In the genomic region with DNA sequence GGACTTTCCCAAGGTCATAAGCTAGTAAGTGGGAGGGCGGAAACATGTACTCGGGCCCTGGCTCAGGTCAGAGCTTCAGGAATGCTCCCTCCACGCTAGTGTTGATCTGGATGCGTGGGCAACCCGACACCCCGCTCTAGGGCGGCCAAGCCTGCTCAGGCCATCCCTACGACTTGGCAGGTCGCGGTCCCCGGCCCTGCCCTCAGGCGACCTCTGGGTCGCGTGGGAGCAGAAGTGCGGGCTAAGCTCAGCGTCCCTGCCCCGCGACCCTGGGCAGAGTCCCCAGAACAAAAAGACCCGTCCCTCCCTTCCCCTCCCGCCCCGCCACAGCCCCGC, we compare ENCODE assay signal across 8 cellular contexts. TPM values are rescaled to one million over a fixed set of nuclear protein-coding genes. Genes with fewer than 3 reads are reported as not detected.
A peak's percentile ranks its signal among the peaks of the same experiment; 100 is the strongest.
DNase-seq lines count a peak whose midpoint lies in the region; ATAC-seq and TF ChIP-seq lines count a peak whose summit lies in the region.

No MANE protein-coding gene starts in this region.

- H2AFZ ChIP-seq in DND-41 (ENCODE audit: low read depth, low read length) = peak overlapping the region; percentile 79

- H3K9ac ChIP-seq in DND-41 (ENCODE audit: low read depth, low read length) = peak overlapping the region; percentile 60
- H3K9ac ChIP-seq in rectal smooth muscle tissue (ENCODE audit: low read length) = peak overlapping the region; percentile 70

- H3K9me3 ChIP-seq in DND-41 (ENCODE audit: insufficient read depth, low read length, severe bottlenecking) = no peaks in the 10 kb centered on the region
- H3K9me3 ChIP-seq in heart right ventricle = no peaks in the 10 kb centered on the region

- WGBS in heart right ventricle, 2 donors = 1% methylated on average over 22 of the region's 22 CpGs

- H3K36me3 Mint-ChIP-seq in activated T-helper 17 cell treated with anti-CD3 and anti-CD28 coated beads, Interleukin-2, amount 50 U/mL, for 72 hours (ENCODE audit: low read depth) = no peaks in the 10 kb centered on the region

- H3K4me1 Mint-ChIP-seq in activated T-helper 17 cell treated with anti-CD3 and anti-CD28 coated beads, Interleukin-2, amount 50 U/mL, for 72 hours = no peaks in the 10 kb centered on the region

- H3K36me3 ChIP-seq in DND-41 (ENCODE audit: insufficient read depth, low read length) (no peaks in the 10 kb centered on the region), heart right ventricle (peaks cover 0 to 7% (median 0%) of the 10 kb centered on the region in 9 donors), rectal smooth muscle tissue (ENCODE audit: control insufficient read depth, insufficient read depth, low read length) (peaks cover 5% of the 10 kb centered on the region)

- no peaks in the 10 kb centered on the region for H4K20me1 ChIP-seq in DND-41 (ENCODE audit: insufficient read depth, low read length)

- H3K79me2 ChIP-seq in DND-41 (ENCODE audit: insufficient read depth, low read length) = no peaks in the 10 kb centered on the region

- no peaks in the 10 kb centered on the region for H3K27me3 Mint-ChIP-seq in activated T-helper 17 cell treated with anti-CD3 and anti-CD28 coated beads, Interleukin-2, amount 50 U/mL, for 72 hours

- no peaks in the 10 kb centered on the region for H3K27me3 ChIP-seq in DND-41 (ENCODE audit: insufficient read depth, low read length, poor library complexity)
- H3K27me3 ChIP-seq in HL-60 (ENCODE audit: insufficient read depth, poor library complexity, severe bottlenecking) = no peaks in the 10 kb centered on the region
- no peaks in the 10 kb centered on the region for H3K27me3 ChIP-seq in heart right ventricle
- H3K27me3 ChIP-seq in rectal smooth muscle tissue (ENCODE audit: control insufficient read depth, insufficient read depth, low read length) = no peaks in the 10 kb centered on the region

- DNase-seq in DND-41 (no peak), HL-60 (ENCODE audit: low read depth in 1 of 2, low spot score in 1 of 2) (no peak), heart right ventricle (peak in 1 of 2 donors; percentile 89), germinal center (ENCODE audit: low spot score) (no peak)
- DNase-seq in stimulated activated CD4-positive, alpha-beta T cell treated with anti-CD3 and anti-CD28 coated beads, Interleukin-1b, Interleukin-23, amount 100 ng/mL, for 48 hours = no peak

- H3K27ac ChIP-seq in DND-41 (ENCODE audit: low read length) (peak overlapping the region; percentile 82), HL-60 (replicated peaks) (peak overlapping the region; percentile 77), heart right ventricle (peak overlapping the region; percentile 94 to 99 (median 96)), rectal smooth muscle tissue (ENCODE audit: low read depth, low read length) (peak overlapping the region; percentile 99)

- H3K4me1 ChIP-seq in DND-41 (ENCODE audit: insufficient read depth, low read length) = peaks cover 23% of the 10 kb centered on the region
- H3K4me1 ChIP-seq in heart right ventricle = peaks cover 9 to 43% (median 24%) of the 10 kb centered on the region in 9 donors
- H3K4me1 ChIP-seq in rectal smooth muscle tissue (ENCODE audit: control insufficient read depth, insufficient read depth, low read length) = peaks cover 15% of the 10 kb centered on the region

- intact Hi-C loops in heart right ventricle (cut with DNase I) = loop anchor here in 3 of 10 donors (5.0 kb wide), 2 partner anchors 79 to 94 kb away; partner anchors contain the start of genes RANGAP1 (in 3 of the 3) and ZC3H7B (in 1 of the 3)

- H3K4me2 ChIP-seq in DND-41 (ENCODE audit: insufficient read depth, low read length) = peak overlapping the region; percentile 96

- ATAC-seq in DND-41 (ENCODE audit: insufficient read depth, low read depth) (no peak), GM19463 (IDR thresholded peaks at IDR 0.05; ENCODE audit: unreplicated experiment) (peak; percentile 4), heart right ventricle (peak; percentile 58 to 82 (median 72))
- ATAC-seq in activated T-helper 17 cell treated with anti-CD3 and anti-CD28 coated beads, Interleukin-2, amount 50 U/mL, for 72 hours (replicated peaks) = peak; percentile 18

- H3K4me3 Mint-ChIP-seq in activated T-helper 17 cell treated with anti-CD3 and anti-CD28 coated beads, Interleukin-2, amount 50 U/mL, for 72 hours = peak overlapping the region; percentile 86

- H3K4me3 ChIP-seq in DND-41 (ENCODE audit: low read depth in 1 of 2, low read length in 2 of 2) (peak overlapping the region in 1 of 2 experiments; percentile 62; a peak in 2 of 4 replicates), HL-60 (replicated peaks; ENCODE audit: insufficient read depth, low read length) (peak overlapping the region; percentile 40), heart right ventricle (peak overlapping the region in 9 of 10 donors; percentile 64 to 93 (median 84)), rectal smooth muscle tissue (ENCODE audit: low read length) (peak overlapping the region; percentile 89)

- no peaks in the 10 kb centered on the region for H3K9me3 Mint-ChIP-seq in activated T-helper 17 cell treated with anti-CD3 and anti-CD28 coated beads, Interleukin-2, amount 50 U/mL, for 72 hours

- TF ChIP-seq CTCF in DND-41 (IDR thresholded peaks at IDR 0.05; ENCODE audit: borderline replicate concordance, extremely low read depth, low read length, poor library complexity, severe bottlenecking) (no peak), HL-60 (IDR thresholded peaks at IDR 0.05; ENCODE audit: insufficient read depth, low read length) (no peak), heart right ventricle (IDR thresholded peaks at IDR 0.05) (no peak)

- H3K27ac Mint-ChIP-seq in activated T-helper 17 cell treated with anti-CD3 and anti-CD28 coated beads, Interleukin-2, amount 50 U/mL, for 72 hours = peak overlapping the region; percentile 96

RNA-seq across cellular contexts. Expression of gene TEF, which starts 0.8 kb away (rescaled TPM):
- total RNA-seq in activated T-helper 17 cell treated with anti-CD3 and anti-CD28 coated beads, Interleukin-2, amount 50 U/mL, for 72 hours = 1 to 10 TPM; 2.4 to 4.0 TPM
- 10 to 100 TPM in 9 of 10 donors, 1 to 10 TPM in 1; 8.6 to 29.1 (median 18.4) TPM for total RNA-seq in heart right ventricle
- polyA plus RNA-seq in heart right ventricle = 10 to 100 TPM in 1 of 2 donors, 1 to 10 TPM in 1; 5.5 to 10.6 TPM
